ENCODE assay signal across 17 cellular contexts in the genomic region with DNA sequence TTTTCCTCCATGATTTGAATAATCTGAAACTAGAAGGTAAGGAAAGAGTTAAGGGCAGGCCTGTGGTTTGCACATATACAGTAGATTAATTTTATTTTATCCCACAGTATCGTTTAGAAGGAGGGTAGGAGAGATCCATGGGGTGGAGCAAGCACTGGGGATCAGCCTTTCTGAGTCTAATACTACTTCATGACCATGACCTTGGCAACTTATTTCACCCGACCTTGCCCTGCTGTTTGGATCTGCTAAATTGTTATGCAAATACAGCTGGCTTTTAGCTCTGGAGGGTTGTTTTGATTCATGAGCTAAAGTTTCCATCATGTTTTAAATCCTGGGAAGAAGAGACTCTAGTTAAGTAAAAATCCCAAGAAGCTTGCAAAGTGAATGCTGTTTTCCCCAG. TPM values are rescaled to one million over a fixed set of nuclear protein-coding genes. Genes with fewer than 3 reads are reported as not detected.
DNase-seq lines count a peak whose midpoint lies in the region; ATAC-seq and TF ChIP-seq lines count a peak whose summit lies in the region.
"Had no signal": no experiment of that assay in that cellular context is flagged by ENCODE, and none has a peak within 500 bp of the region (broad histone marks: within the 10 kb centered on the region; RNA-seq: fewer than 3 reads in every experiment).

No MANE protein-coding gene starts in this region.

- no peak overlapping the region for H3K9ac ChIP-seq in HUES48 (ENCODE audit: low read depth, low read length)

- no peak overlapping the region for H3K27ac ChIP-seq in HUES48 (ENCODE audit: low read depth, low read length)
- H3K27ac ChIP-seq: SJSA1 had no signal

- peak; percentile 33 for DNase-seq in NCI-H510A treated with DMSO at 0.1 percent for 48 hours (lab: John Stamatoyannopoulos, UW)
- DNase-seq in NCI-H510A (lab: John Stamatoyannopoulos, UW), result no peak
- no peak for DNase-seq in NCI-H82 treated with DMSO at 0.1 percent for 48 hours (lab: John Stamatoyannopoulos, UW; ENCODE audit: unreplicated experiment)
- DNase-seq in natural killer cell, result no peak
- DNase-seq in inferior parietal cortex (ENCODE audit: extremely low spot score), result no peak
- DNase-seq: AML-193; CD8-positive, alpha-beta T cell; DND-41; KG1; NCI-H2081 treated with DMSO at 0.1 percent for 48 hours had no signal

- intact Hi-C loops in natural killer cell (cut with micrococcal nuclease), result no loop called here

- H3K36me3 Mint-ChIP-seq in brain, result no peaks in the 10 kb centered on the region
- H3K36me3 Mint-ChIP-seq in nephron (ENCODE audit: low read depth), result no peaks in the 10 kb centered on the region
- peaks cover 16% of the 10 kb centered on the region for H3K36me3 Mint-ChIP-seq in natural killer cell
- H3K36me3 Mint-ChIP-seq: CD8-positive, alpha-beta T cell had no signal

- no peaks in the 10 kb centered on the region for H3K9me3 ChIP-seq in HUES48 (ENCODE audit: control insufficient read depth, insufficient read depth, low read length)
- H3K9me3 ChIP-seq: SJSA1 had no signal

- no peaks in the 10 kb centered on the region for H3K36me3 ChIP-seq in HUES48 (ENCODE audit: control insufficient read depth, insufficient read depth, low read length)
- H3K36me3 ChIP-seq: SJSA1 had no signal

- peaks cover 70% of the 10 kb centered on the region for H3K27me3 Mint-ChIP-seq in brain
- peaks cover 52% of the 10 kb centered on the region for H3K27me3 Mint-ChIP-seq in nephron (ENCODE audit: low read depth)
- H3K27me3 Mint-ChIP-seq in natural killer cell (ENCODE audit: low read depth in 2 of 2), result peaks cover 26 to 27% of the 10 kb centered on the region in 2 donors

- H3K4me1 Mint-ChIP-seq in brain, result peaks cover 14% of the 10 kb centered on the region
- H3K4me1 Mint-ChIP-seq in nephron, result peaks cover 24% of the 10 kb centered on the region
- H3K4me1 Mint-ChIP-seq in natural killer cell, result no peaks in the 10 kb centered on the region

- ATAC-seq in natural killer cell, result no peak
- ATAC-seq: CD8-positive, alpha-beta T cell; GM12878 had no signal

- H3K9me3 Mint-ChIP-seq in brain (peaks cover 0 to 9% (median 0%) of the 10 kb centered on the region in 5 experiments), nephron (peaks cover 2% of the 10 kb centered on the region), natural killer cell (peaks cover 5 to 7% of the 10 kb centered on the region in 2 donors)
- H3K9me3 Mint-ChIP-seq: CD8-positive, alpha-beta T cell had no signal

- H3K4me3 ChIP-seq in HUES48 (ENCODE audit: low read depth, low read length), result peak overlapping the region; percentile 67; the same call in 1 of the 2 replicates
- H3K4me3 ChIP-seq: GM12878, SJSA1 had no signal

- H3K4me3 Mint-ChIP-seq in brain (peak overlapping the region in 3 of 5 experiments; percentile 88 to 90 (median 89)), nephron (peak overlapping the region; percentile 89 to 94 (median 93)), natural killer cell (no peak overlapping the region)
- H3K4me3 Mint-ChIP-seq: CD8-positive, alpha-beta T cell had no signal

- H3K4me1 ChIP-seq in HUES48 (ENCODE audit: control insufficient read depth, insufficient read depth, low read length), result peaks cover 31% of the 10 kb centered on the region
- H3K4me1 ChIP-seq: SJSA1 had no signal

- peaks cover 53% of the 10 kb centered on the region for H3K27me3 ChIP-seq in HUES48 (ENCODE audit: control insufficient read depth, insufficient read depth, low read length)

- H3K27ac Mint-ChIP-seq in brain (no peak overlapping the region), nephron (peak overlapping the region in 1 of 3 experiments; percentile 52), natural killer cell (no peak overlapping the region)
- H3K27ac Mint-ChIP-seq: CD8-positive, alpha-beta T cell had no signal

- TF ChIP-seq CTCF in brain (conservative IDR thresholded peaks at IDR 0.05) (no peak), nephron (IDR thresholded peaks at IDR 0.05; ENCODE audit: unreplicated experiment in 3 of 3) (no peak), natural killer cell (IDR thresholded peaks at IDR 0.05) (no peak)

RNA-seq across cellular contexts. Expression of a gene that starts 0.9 kb away (rescaled TPM):
- 0.22 TPM for polyA plus RNA-seq in brain (ENCODE audit: insufficient read depth, low read depth, low replicate concordance)
- not detected for total RNA-seq in natural killer cell
- total RNA-seq: A172; CD8-positive, alpha-beta T cell; GM12878; SJSA1 had no signal
- polyA plus RNA-seq: AG04450 had no signal
